In genomic region chr4:55554453-55555030, GRCh38 we compare ENCODE assay signal across 9 cellular contexts. TPM values are rescaled to one million over a fixed set of nuclear protein-coding genes. Genes with fewer than 3 reads are reported as not detected.
A peak's percentile ranks its signal among the peaks of the same experiment; 100 is the strongest.
DNase-seq lines count a peak whose midpoint lies in the region; ATAC-seq and TF ChIP-seq lines count a peak whose summit lies in the region.
"Had no signal": no experiment of that assay in that cellular context is flagged by ENCODE, and none has a peak within 500 bp of the region (broad histone marks: within the 10 kb centered on the region; RNA-seq: fewer than 3 reads in every experiment).

No MANE protein-coding gene starts in this region.

- no peaks in the 10 kb centered on the region for H3K27me3 Mint-ChIP-seq in type B pancreatic cell

- H3K27me3 ChIP-seq in heart left ventricle = no peaks in the 10 kb centered on the region
- no peaks in the 10 kb centered on the region for H3K27me3 ChIP-seq in right cardiac atrium (ENCODE audit: control insufficient read depth, insufficient read depth)
- no peaks in the 10 kb centered on the region for H3K27me3 ChIP-seq in foreskin keratinocyte

- no peaks in the 10 kb centered on the region for H3K4me1 Mint-ChIP-seq in type B pancreatic cell (ENCODE audit: unreplicated experiment)

- TF ChIP-seq CTCF in heart left ventricle (IDR thresholded peaks at IDR 0.05) (peak; percentile 12 to 58 (median 45)), foreskin keratinocyte (conservative IDR thresholded peaks at IDR 0.05) (peak; percentile 76), type B pancreatic cell (conservative IDR thresholded peaks at IDR 0.05) (peak; percentile 54)

- no peak for DNase-seq in heart left ventricle
- DNase-seq in right cardiac atrium = no peak
- peak; percentile 8 for DNase-seq in SK-MEL-5 (ENCODE audit: low read depth, low spot score)
- peak in 1 of 2 donors; percentile 5 for DNase-seq in foreskin keratinocyte
- DNase-seq in type B pancreatic cell (ENCODE audit: extremely low spot score, unreplicated experiment) = no peak
- no peak for DNase-seq in NCI-H187 (lab: John Stamatoyannopoulos, UW)
- no peak for DNase-seq in HPDE6-E6E7 (ENCODE audit: extremely low spot score)
- no peak for DNase-seq in NCI-H2029 (lab: John Stamatoyannopoulos, UW)

- H3K4me3 ChIP-seq in heart left ventricle (no peak overlapping the region), right cardiac atrium (ENCODE audit: low read length) (no peak overlapping the region)

- no peak for TF ChIP-seq POLR2A in heart left ventricle (IDR thresholded peaks at IDR 0.05)

- ATAC-seq in heart left ventricle (no peak), right cardiac atrium (no peak), foreskin keratinocyte (no peak)

- no peaks in the 10 kb centered on the region for H3K36me3 ChIP-seq in heart left ventricle

- H3K9me3 ChIP-seq in heart left ventricle (no peaks in the 10 kb centered on the region), right cardiac atrium (ENCODE audit: control insufficient read depth, low read length) (no peaks in the 10 kb centered on the region)

- intact Hi-C loops in heart left ventricle (cut with DNase I) (loop anchor here in 9 of 10 donors (5.0 to 10.0 kb wide), 6 partner anchors 100 to 580 kb away; partner anchors contain the start of genes SRD5A3 (in 4 of the 9) and TMEM165 (in 1 of the 9)), right cardiac atrium (cut with DNase I) (loop anchor here in 1 of 4 donors (5.0 kb wide), 1 partner anchor 207 kb away; the partner anchor contains the start of gene SRD5A3)

- in situ Hi-C loops in SK-MEL-5 (cut with HindIII; ENCODE audit: low pct_unique_long_range_greater_than_20kb, low sequenced_read_pairs) = no loop called here

- H3K9me3 Mint-ChIP-seq in type B pancreatic cell = no peaks in the 10 kb centered on the region
- H3K9me3 Mint-ChIP-seq: stimulated activated naive CD8-positive, alpha-beta T cell treated with anti-CD3 and anti-CD28 coated beads, Interleukin-15, Interleukin-2, amounts not matched to agents 100 ng/mL and 50 ng/mL, for 24 hours had no signal

- no peak overlapping the region for H3K27ac Mint-ChIP-seq in type B pancreatic cell
- H3K27ac Mint-ChIP-seq: stimulated activated naive CD8-positive, alpha-beta T cell treated with anti-CD3 and anti-CD28 coated beads, Interleukin-15, Interleukin-2, amounts not matched to agents 100 ng/mL and 50 ng/mL, for 24 hours had no signal

- no peak overlapping the region for H3K4me3 Mint-ChIP-seq in type B pancreatic cell
- H3K4me3 Mint-ChIP-seq: stimulated activated naive CD8-positive, alpha-beta T cell treated with anti-CD3 and anti-CD28 coated beads, Interleukin-15, Interleukin-2, amounts not matched to agents 100 ng/mL and 50 ng/mL, for 24 hours had no signal

- H3K4me1 ChIP-seq in heart left ventricle (peaks cover 0 to 10% (median 0%) of the 10 kb centered on the region in 12 donors), right cardiac atrium (ENCODE audit: control insufficient read depth, insufficient read depth, low read length) (no peaks in the 10 kb centered on the region), foreskin keratinocyte (peaks cover 10% of the 10 kb centered on the region)

- H3K27ac ChIP-seq in heart left ventricle (no peak overlapping the region), right cardiac atrium (ENCODE audit: low read length) (no peak overlapping the region), foreskin keratinocyte (no peak overlapping the region)

- no peaks in the 10 kb centered on the region for H3K36me3 Mint-ChIP-seq in type B pancreatic cell

- 44 to 58% (median 52%) methylated on average over 2 of the region's 2 CpGs for WGBS in heart left ventricle, 4 donors
- WGBS in right cardiac atrium = 40% methylated on average over 2 of the region's 2 CpGs

RNA-seq across cellular contexts. Expression of gene CLOCK, which starts 7.8 kb away (rescaled TPM):
- total RNA-seq in heart left ventricle (10 to 100 TPM; 27.3 to 42.1 (median 33.2) TPM), right cardiac atrium (10 to 100 TPM; 29.6 to 44.8 (median 35.7) TPM), foreskin keratinocyte (30.2 and 30.9 TPM in 2 replicates), type B pancreatic cell (ENCODE audit: low replicate concordance) (11.8 and 17.5 TPM in 2 replicates)
- polyA plus RNA-seq in heart left ventricle (10 to 100 TPM in 1 of 2 donors, 1 to 10 TPM in 1; 8.3 to 20.3 TPM), right cardiac atrium (12.2 TPM), foreskin keratinocyte (4.6 and 5.4 TPM in 2 replicates)
- total RNA-seq in SK-MEL-5 (2014; rRNA removed; shearing (Covaris generic)) = 11.3 and 17.7 TPM in 2 replicates
- 5.0 and 21.3 TPM in 2 replicates for polyA plus RNA-seq in SK-MEL-5 (2015; cell fraction: cytosol; rRNA removed)
- 11.0 and 20.1 TPM in 2 replicates for polyA plus RNA-seq in SK-MEL-5 (2015; cell fraction: nucleus; rRNA removed)

RNA-seq across cellular contexts. Expression of gene PDCL2, which starts 37.5 kb away (rescaled TPM):
- total RNA-seq in heart left ventricle (not detected), right cardiac atrium (not detected), foreskin keratinocyte (not detected in 2 replicates), type B pancreatic cell (ENCODE audit: low replicate concordance) (not detected in 2 replicates)
- polyA plus RNA-seq in heart left ventricle (not detected), right cardiac atrium (not detected), foreskin keratinocyte (not detected in 2 replicates)
- total RNA-seq in SK-MEL-5 (2014; rRNA removed; shearing (Covaris generic)) = not detected in 2 replicates
- polyA plus RNA-seq in SK-MEL-5 (2015; cell fraction: cytosol; rRNA removed) = not detected in 2 replicates
- not detected in 2 replicates for polyA plus RNA-seq in SK-MEL-5 (2015; cell fraction: nucleus; rRNA removed)
